Comparison of ENCODE assay signal across 8 cellular contexts in genomic region chr1:16073490-16074104, GRCh38. TPM values are rescaled to one million over a fixed set of nuclear protein-coding genes. Genes with fewer than 3 reads are reported as not detected.
A peak's percentile ranks its signal among the peaks of the same experiment; 100 is the strongest.
DNase-seq lines count a peak whose midpoint lies in the region; ATAC-seq, FAIRE-seq and TF ChIP-seq lines count a peak whose summit lies in the region.

FAM131C (minus strand) TSS chr1:16073651; CDS start chr1:16073442, 209 bp downstream.

- CTCF ChIA-PET in endothelial cell of umbilical vein (lab: Charles Lee) = interaction anchor here (0.8 to 13.2 kb wide), 31 partner anchors 9 to 547 kb away, joined by 3 to 179 read pairs (median 4); partner anchors contain the start of genes EPHA2 and HSPB7

- H3K4me2 ChIP-seq in endothelial cell of umbilical vein (ENCODE audit: insufficient read depth, low read length) = peak within 1 kb of the TSS; percentile 51

- H2AFZ ChIP-seq in endothelial cell of umbilical vein (ENCODE audit: low read depth, low read length) = peak within 1 kb of the TSS; percentile 88

- no peak within 1 kb of the TSS for H3K27ac ChIP-seq in endothelial cell of umbilical vein (ENCODE audit: insufficient read depth, low read depth, low read length)
- peak within 1 kb of the TSS; percentile 12 to 24 for H3K27ac ChIP-seq in uterus

- POLR2A ChIA-PET in endothelial cell of umbilical vein (lab: Charles Lee) = interaction anchor here (1.1 kb wide), 1 partner anchor 294 kb away, joined by 3 read pairs; no protein-coding TSS in a partner anchor

- peak within 1 kb of the TSS; percentile 14 to 55 (median 46) for H3K27ac Mint-ChIP-seq in nephron

- ATAC-seq in GM19023 (IDR thresholded peaks at IDR 0.05; ENCODE audit: unreplicated experiment) = no peak
- no peak for ATAC-seq in HG02840 (IDR thresholded peaks at IDR 0.05; ENCODE audit: low FRiP score, unreplicated experiment)

- FAIRE-seq in endothelial cell of umbilical vein (lab: Jason Lieb, UNC) = no peak

- H3K4me1 ChIP-seq in endothelial cell of umbilical vein (ENCODE audit: control insufficient read depth, extremely low read depth, insufficient read depth, low read length) (peaks cover 13% of the 10 kb centered on the region), uterus (peaks cover 4 to 11% of the 10 kb centered on the region in 2 donors)

- H3K36me3 ChIP-seq in endothelial cell of umbilical vein (ENCODE audit: control insufficient read depth in 2 of 2, extremely low read depth in 1 of 2, insufficient read depth in 2 of 2, low read length in 2 of 2) = no peaks in the 10 kb centered on the region
- H3K36me3 ChIP-seq in uterus = no peaks in the 10 kb centered on the region

- H3K27me3 Mint-ChIP-seq in nephron (ENCODE audit: low read depth) = peaks cover 27% of the 10 kb centered on the region

- H3K27me3 ChIP-seq in endothelial cell of umbilical vein (ENCODE audit: control insufficient read depth in 2 of 2, insufficient read depth in 2 of 2, low read length in 2 of 2) (no peaks in the 10 kb centered on the region), uterus (no peaks in the 10 kb centered on the region)

- no peaks in the 10 kb centered on the region for H3K36me3 Mint-ChIP-seq in nephron (ENCODE audit: low read depth)

- TF ChIP-seq POLR2A in endothelial cell of umbilical vein (IDR thresholded peaks at IDR 0.05; ENCODE audit: low read depth, low read length) (no peak), uterus (IDR thresholded peaks at IDR 0.05) (no peak)

- H3K9me3 ChIP-seq in endothelial cell of umbilical vein (replicated peaks; ENCODE audit: control insufficient read depth, insufficient read depth, low read length) (no peaks in the 10 kb centered on the region), uterus (no peaks in the 10 kb centered on the region)

- no peaks in the 10 kb centered on the region for H3K79me2 ChIP-seq in endothelial cell of umbilical vein (ENCODE audit: control insufficient read depth, insufficient read depth, low read length)

- peak; percentile 61 for TF ChIP-seq CTCF in LNCAP (IDR thresholded peaks at IDR 0.05)
- peak; percentile 8 to 51 for TF ChIP-seq CTCF in endothelial cell of umbilical vein (IDR thresholded peaks at IDR 0.05; ENCODE audit: extremely low read depth in 1 of 2, insufficient read depth in 1 of 2, low read depth in 1 of 2, low read length in 2 of 2)
- TF ChIP-seq CTCF in nephron (IDR thresholded peaks at IDR 0.05; ENCODE audit: unreplicated experiment in 3 of 3) = peak in 2 of 3 experiments; percentile 24 to 45
- TF ChIP-seq CTCF in uterus (IDR thresholded peaks at IDR 0.05) = peak in 3 of 4 experiments; percentile 51 to 82 (median 77)

- dilution Hi-C loops in endothelial cell of umbilical vein (cut with MboI; ENCODE audit: extremely low pct_ligation_motif_present, low sequenced_read_pairs) = no loop called here

- no peaks in the 10 kb centered on the region for H4K20me1 ChIP-seq in endothelial cell of umbilical vein (replicated peaks; ENCODE audit: control insufficient read depth, extremely low read depth, insufficient read depth, low read length)

- H3K9me1 ChIP-seq in endothelial cell of umbilical vein (replicated peaks; ENCODE audit: control insufficient read depth, extremely low read depth, insufficient read depth, low read length) = no peaks in the 10 kb centered on the region

- peak within 1 kb of the TSS; percentile 76 to 81 (median 80) for H3K4me3 Mint-ChIP-seq in nephron

- intact Hi-C loops in endothelial cell of umbilical vein (cut with micrococcal nuclease) (loop anchor here (1.0 kb wide), 1 partner anchor 64 kb away; no protein-coding TSS in a partner anchor), uterus (cut with DNase I; ENCODE audit: low total_unique reads) (loop anchor here (5.0 to 10.0 kb wide), 2 partner anchors 51 to 171 kb away; partner anchors contain the start of gene CLCNKA)

- DNase-seq in GM03348 (ENCODE audit: low spot score) = peak; percentile 83
- DNase-seq in activated CD8-positive, alpha-beta memory T cell treated with anti-CD3 and anti-CD28 coated beads for 24 hours = peak; percentile 73
- no peak for DNase-seq in endothelial cell of umbilical vein (ENCODE audit: low read depth, low spot score)
- DNase-seq in uterus = no peak

- H3K4me3 ChIP-seq in endothelial cell of umbilical vein (replicated peaks in 1 of 3; ENCODE audit: insufficient read depth in 1 of 3, low read depth in 1 of 3, low read length in 3 of 3) (peak within 1 kb of the TSS; percentile 23 to 37 (median 25)), uterus (peak within 1 kb of the TSS; percentile 25 to 40)

- peaks cover 23% of the 10 kb centered on the region for H3K4me1 Mint-ChIP-seq in nephron

- BruUV-seq in endothelial cell of umbilical vein (replicated peaks; lab: Mats Ljungman, UMichigan) = no TSS peak

- peaks cover 3% of the 10 kb centered on the region for H3K9me3 Mint-ChIP-seq in nephron

- H3K9ac ChIP-seq in endothelial cell of umbilical vein (replicated peaks; ENCODE audit: extremely low read depth, insufficient read depth, low read length) = peak within 1 kb of the TSS; percentile 15

TF ChIP-seq in endothelial cell of umbilical vein, 7 proteins besides CTCF, POLR2A, EP300 and RAD21:
- TF ChIP-seq EZH2 (IDR thresholded peaks at IDR 0.05; ENCODE audit: borderline replicate concordance, low read depth, low read length, severe bottlenecking) = no peak
- no peak for TF ChIP-seq GATA2 (IDR thresholded peaks at IDR 0.05; ENCODE audit: insufficient read depth, insufficient read length, low read depth, low read length)
TF ChIP-seq in endothelial cell of umbilical vein: peak in this region for 0.

RNA-seq across cellular contexts. Expression of gene FAM131C, which starts in this region (rescaled TPM):
- 0.44 TPM in 1 of 2 replicates, not detected in the other for total RNA-seq in endothelial cell of umbilical vein
- polyA plus RNA-seq in endothelial cell of umbilical vein = 0.23 and 0.32 TPM in 2 replicates
- 0.17 and 0.23 TPM in 2 replicates for polyA plus RNA-seq in endothelial cell of umbilical vein (2011; cell fraction: cytosol; rRNA removed)
- polyA plus RNA-seq in endothelial cell of umbilical vein (2011; cell fraction: nucleus; rRNA removed) = 0.13 and 0.25 TPM in 2 replicates
- 0.70 and 1.3 TPM in 2 replicates for polyA plus RNA-seq in endothelial cell of umbilical vein (2012)
- polyA minus RNA-seq in endothelial cell of umbilical vein = not detected in 2 replicates
- 1.3 TPM for polyA minus RNA-seq in endothelial cell of umbilical vein (2011; cell fraction: cytosol; rRNA and poly(A)+ RNA removed)
- polyA minus RNA-seq in endothelial cell of umbilical vein (2011; cell fraction: nucleus; rRNA and poly(A)+ RNA removed) = not detected in 2 replicates
- under 1 TPM in 2 of 4 donors, not detected in 2; 0.28 to 0.85 TPM for total RNA-seq in uterus

Comparison
In these comparisons a context has a peak if more than half of its experiments do, and no peak if none do; other contexts are left out.
1. DNase-seq: peak in GM03348 (single experiment) and activated CD8-positive, alpha-beta memory T cell treated with anti-CD3 and anti-CD28 coated beads for 24 hours (single experiment); none in endothelial cell of umbilical vein (single experiment) and uterus (0 of 2).
2. Peak in every context shown above with its lines, with median percentiles within 50 percentile points of each other: CTCF ChIP-seq.